In the genomic region with DNA sequence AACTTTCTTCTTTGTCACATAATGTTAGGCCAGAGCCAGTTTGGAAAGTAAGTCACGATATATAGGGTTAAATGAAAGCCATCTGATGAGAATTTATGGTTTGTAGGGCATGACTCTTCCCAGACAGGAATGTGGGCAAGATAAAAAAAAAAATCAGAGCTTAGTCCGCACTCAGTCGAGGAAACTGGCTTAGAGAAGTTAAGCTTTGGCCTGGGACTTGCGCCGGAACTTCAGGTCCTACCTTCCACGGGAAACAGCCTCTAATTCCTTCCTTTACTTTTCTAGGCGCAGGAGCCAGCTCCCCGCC, we compare ENCODE assay signal across 8 cellular contexts. TPM values are rescaled to one million over a fixed set of nuclear protein-coding genes. Genes with fewer than 3 reads are reported as not detected.
DNase-seq lines count a peak whose midpoint lies in the region; ATAC-seq and TF ChIP-seq lines count a peak whose summit lies in the region.

No MANE protein-coding gene starts in this region.

- H3K4me3 ChIP-seq in DOHH2 (ENCODE audit: low read length) (peak overlapping the region; percentile 99), RWPE2 (ENCODE audit: severe bottlenecking) (peak overlapping the region; percentile 79), esophagus squamous epithelium (peak overlapping the region; percentile 89 to 99 (median 94)), trophoblast cell (ENCODE audit: low read depth, low read length) (peak overlapping the region; percentile 94)

- no peak overlapping the region for H2AK5ac ChIP-seq in trophoblast cell (ENCODE audit: low read length)

- TF ChIP-seq CTCF in DOHH2 (IDR thresholded peaks at IDR 0.05; ENCODE audit: low read depth, low read length, poor library complexity, severe bottlenecking) (no peak), RWPE2 (IDR thresholded peaks at IDR 0.05; ENCODE audit: poor library complexity, severe bottlenecking) (no peak), esophagus squamous epithelium (IDR thresholded peaks at IDR 0.05) (no peak)

- peaks cover 25% of the 10 kb centered on the region for H4K20me1 ChIP-seq in DOHH2 (ENCODE audit: control insufficient read depth, insufficient read depth, low read depth, low read length)

- ATAC-seq in RWPE2 (ENCODE audit: low read depth): no peak
- no peak for ATAC-seq in HG03439 (IDR thresholded peaks at IDR 0.05; ENCODE audit: unreplicated experiment)
- no peak for ATAC-seq in HG02798 (IDR thresholded peaks at IDR 0.05; ENCODE audit: poor library complexity, unreplicated experiment)
- ATAC-seq in HG02884 (IDR thresholded peaks at IDR 0.05; ENCODE audit: unreplicated experiment): no peak

- H3K79me2 ChIP-seq in DOHH2 (ENCODE audit: control insufficient read depth, low read length) (peaks cover 99% of the 10 kb centered on the region), trophoblast cell (ENCODE audit: control insufficient read depth, insufficient read depth, low read length, poor library complexity) (peaks cover 16% of the 10 kb centered on the region)

- no peak for TF ChIP-seq POLR2A in esophagus squamous epithelium (IDR thresholded peaks at IDR 0.05)

- no peak overlapping the region for H2BK12ac ChIP-seq in trophoblast cell (ENCODE audit: low read length)

- H3K36me3 ChIP-seq in DOHH2 (ENCODE audit: control insufficient read depth, low read length) (peaks cover 57% of the 10 kb centered on the region), RWPE2 (ENCODE audit: low read depth) (peaks cover 23% of the 10 kb centered on the region), esophagus squamous epithelium (peaks cover 0 to 9% (median 0%) of the 10 kb centered on the region in 3 donors), trophoblast cell (ENCODE audit: control insufficient read depth in 1 of 2, insufficient read depth in 2 of 2, low read length in 2 of 2) (no peaks in the 10 kb centered on the region)

- no peaks in the 10 kb centered on the region for H3K9me2 ChIP-seq in DOHH2 (replicated peaks; ENCODE audit: control insufficient read depth, low read length)

- no peak for DNase-seq in RWPE2 (ENCODE audit: low spot score)
- DNase-seq in esophagus squamous epithelium (lab: John Stamatoyannopoulos, UW): no peak
- no peak for DNase-seq in trophoblast cell
- no peak for DNase-seq in stimulated activated CD4-positive, alpha-beta T cell treated with anti-CD3 and anti-CD28 coated beads, Interleukin-15, amount 100 ng/mL, for 24 hours

- H3K4ac ChIP-seq in trophoblast cell (ENCODE audit: low read depth, low read length): peak overlapping the region; percentile 30

- no peak overlapping the region for H3K23ac ChIP-seq in trophoblast cell (ENCODE audit: low read length)

- H2BK5ac ChIP-seq in trophoblast cell (ENCODE audit: low read depth, low read length, poor library complexity): peak overlapping the region; percentile 83

- H3K14ac ChIP-seq in trophoblast cell (ENCODE audit: low read length): peak overlapping the region; percentile 94

- H3K4me1 ChIP-seq in DOHH2 (ENCODE audit: control insufficient read depth, low read length) (peaks cover 41% of the 10 kb centered on the region), RWPE2 (ENCODE audit: insufficient read depth, poor library complexity, severe bottlenecking) (peaks cover 17% of the 10 kb centered on the region), esophagus squamous epithelium (peaks cover 21 to 56% (median 26%) of the 10 kb centered on the region in 3 donors), trophoblast cell (ENCODE audit: control insufficient read depth in 1 of 2, insufficient read depth in 2 of 2, low read length in 2 of 2) (peaks cover 2% of the 10 kb centered on the region in 2 experiments)

- no peaks in the 10 kb centered on the region; the same call in 1 of the 2 replicates for H3F3A ChIP-seq in DOHH2 (ENCODE audit: control insufficient read depth, insufficient read depth)

- H4K91ac ChIP-seq in trophoblast cell (ENCODE audit: low read depth, low read length): no peak overlapping the region

- 0 to 3% methylated on average over 7 to 8 of the region's 8 CpGs for WGBS in esophagus squamous epithelium, 2 donors
- WGBS in trophoblast cell (ENCODE audit: extremely low coverage, insufficient coverage, insufficient read length): no CpG with 5 or more reads among the region's 8 CpGs

- peak overlapping the region; percentile 89 for H3K9ac ChIP-seq in trophoblast cell (ENCODE audit: low read length)

- H2AFZ ChIP-seq in trophoblast cell (ENCODE audit: insufficient read depth, low read length, poor library complexity): peak overlapping the region; percentile 94

- intact Hi-C loops in esophagus squamous epithelium (cut with DNase I): no loop called here

- H3K4me2 ChIP-seq in DOHH2 (ENCODE audit: low read length) (peak overlapping the region; percentile 94), trophoblast cell (ENCODE audit: low read length) (peak overlapping the region; percentile 88)

- H4K8ac ChIP-seq in trophoblast cell (ENCODE audit: low read depth, low read length): peak overlapping the region; percentile 97

- H3K79me1 ChIP-seq in trophoblast cell (ENCODE audit: low read length): peaks cover 13% of the 10 kb centered on the region

- no peak overlapping the region for H3K18ac ChIP-seq in trophoblast cell (ENCODE audit: low read length)

- H3K27me3 ChIP-seq in DOHH2 (ENCODE audit: control insufficient read depth, low read length) (no peaks in the 10 kb centered on the region), RWPE2 (ENCODE audit: insufficient read depth, poor library complexity, severe bottlenecking) (no peaks in the 10 kb centered on the region), esophagus squamous epithelium (no peaks in the 10 kb centered on the region), trophoblast cell (ENCODE audit: insufficient read depth, low read length) (no peaks in the 10 kb centered on the region)

- H3K9me3 ChIP-seq in DOHH2 (ENCODE audit: control insufficient read depth, insufficient read depth, low read length) (no peaks in the 10 kb centered on the region), RWPE2 (ENCODE audit: severe bottlenecking) (no peaks in the 10 kb centered on the region), esophagus squamous epithelium (no peaks in the 10 kb centered on the region), trophoblast cell (ENCODE audit: insufficient read depth, low read depth, low read length) (no peaks in the 10 kb centered on the region)

- no peak overlapping the region for H2BK120ac ChIP-seq in trophoblast cell (ENCODE audit: insufficient read depth, low read length, poor library complexity)

- peak overlapping the region; percentile 76 for H3K27ac ChIP-seq in DOHH2 (ENCODE audit: low read depth, low read length)
- peak overlapping the region; percentile 90 for H3K27ac ChIP-seq in RWPE2 (ENCODE audit: poor library complexity, severe bottlenecking)
- H3K27ac ChIP-seq in esophagus squamous epithelium: peak overlapping the region; percentile 94 to 99 (median 98)
- H3K27ac ChIP-seq in trophoblast cell (ENCODE audit: low read depth, low read length): peak overlapping the region; percentile 96

- no peak overlapping the region for H4K12ac ChIP-seq in trophoblast cell (ENCODE audit: low read depth, low read length)

RNA-seq across cellular contexts. Expression of a gene that starts 0.5 kb away (rescaled TPM):
- total RNA-seq in esophagus squamous epithelium: 10 to 100 TPM; 10.2 to 18.3 (median 11.8) TPM
- 8.0 and 8.5 TPM in 2 replicates for polyA plus RNA-seq in trophoblast cell (2013)

RNA-seq across cellular contexts. Expression of a gene that starts 1.0 kb away (rescaled TPM):
- total RNA-seq in esophagus squamous epithelium: 10 to 100 TPM in 3 of 4 donors, 1 to 10 TPM in 1; 9.7 to 14.3 (median 11.3) TPM
- polyA plus RNA-seq in trophoblast cell (2013): 9.4 and 9.5 TPM in 2 replicates
